In genomic region chr10:101292194-101293006, GRCh38 we compare ENCODE assay signal across 2 cellular contexts.
TF ChIP-seq lines count a peak whose summit lies in the region.

No MANE protein-coding gene starts in this region.

TF ChIP-seq in HEK293T, 16 proteins besides CTCF, POLR2A, EP300 and RAD21 (continued from another document):
- TF ChIP-seq FOXM1 (IDR thresholded peaks at IDR 0.05; ENCODE audit: borderline replicate concordance), result 0 out of 2 replicates have a peak, but pooled peaks have one; percentile 15
- 0 out of 2 replicates have a peak, but pooled peaks have one; percentile 43 for TF ChIP-seq LEF1 (IDR thresholded peaks at IDR 0.05; ENCODE audit: borderline replicate concordance)
- no peak for TF ChIP-seq ZNF384 (IDR thresholded peaks at IDR 0.05)

TF ChIP-seq in H1, 55 proteins besides CTCF, POLR2A, EP300 and RAD21 (continued from another document):
- no peak for TF ChIP-seq MAX (IDR thresholded peaks at IDR 0.05)
- TF ChIP-seq CTBP2 (IDR thresholded peaks at IDR 0.05; ENCODE audit: borderline replicate concordance, insufficient read depth, insufficient read length, low read length), result no peak
- TF ChIP-seq SIX5 (IDR thresholded peaks at IDR 0.05; ENCODE audit: low read depth, low read length), result no peak
- no peak for TF ChIP-seq RFX5 (IDR thresholded peaks at IDR 0.05; ENCODE audit: borderline replicate concordance, low read depth, low read length)
- TF ChIP-seq SAP30 (IDR thresholded peaks at IDR 0.05; ENCODE audit: insufficient read depth, insufficient replicate concordance, low read length), result no peak
- TF ChIP-seq TAF1 (IDR thresholded peaks at IDR 0.05; ENCODE audit: low read depth, low read length), result no peak
- TF ChIP-seq SUZ12 (IDR thresholded peaks at IDR 0.05; ENCODE audit: low read length), result peak; percentile 56; the same call in 1 of the 2 replicates
